Comparison of ENCODE assay signal across 12 cellular contexts in genomic region chr16:85157372-85157771, GRCh38. TPM values are rescaled to one million over a fixed set of nuclear protein-coding genes. Genes with fewer than 3 reads are reported as not detected.
DNase-seq lines count a peak whose midpoint lies in the region; ATAC-seq and TF ChIP-seq lines count a peak whose summit lies in the region.
"Had no signal": no experiment of that assay in that cellular context is flagged by ENCODE, and none has a peak within 500 bp of the region (broad histone marks: within the 10 kb centered on the region; RNA-seq: fewer than 3 reads in every experiment).

No MANE protein-coding gene starts in this region.

- no peaks in the 10 kb centered on the region for H3K9me3 Mint-ChIP-seq in CD4-positive, alpha-beta T cell
- H3K9me3 Mint-ChIP-seq in activated naive CD8-positive, alpha-beta T cell treated with anti-CD3 and anti-CD28 coated beads for 36 hours: no peaks in the 10 kb centered on the region
- no peaks in the 10 kb centered on the region for H3K9me3 Mint-ChIP-seq in mesothelial cell of epicardium

- intact Hi-C loops in CD4-positive, alpha-beta T cell (cut with DNase I, micrococcal nuclease): no loop called here

- TF ChIP-seq CTCF in BE2C (IDR thresholded peaks at IDR 0.05; ENCODE audit: low read depth, low read length): no peak
- no peak for TF ChIP-seq CTCF in CD4-positive, alpha-beta T cell (IDR thresholded peaks at IDR 0.05)
- TF ChIP-seq CTCF in mesothelial cell of epicardium (IDR thresholded peaks at IDR 0.05; ENCODE audit: unreplicated experiment): no peak
- TF ChIP-seq CTCF in tibial nerve (IDR thresholded peaks at IDR 0.05): no peak

- TF ChIP-seq EP300 in tibial nerve (IDR thresholded peaks at IDR 0.05): no peak

- no peaks in the 10 kb centered on the region for H3K27me3 Mint-ChIP-seq in CD4-positive, alpha-beta T cell
- no peaks in the 10 kb centered on the region for H3K27me3 Mint-ChIP-seq in activated naive CD8-positive, alpha-beta T cell treated with anti-CD3 and anti-CD28 coated beads for 36 hours
- H3K27me3 Mint-ChIP-seq in mesothelial cell of epicardium (ENCODE audit: low read depth): no peaks in the 10 kb centered on the region

- ATAC-seq in CD4-positive, alpha-beta T cell (ENCODE audit: poor library complexity): no peak
- no peak for ATAC-seq in HG03439 (IDR thresholded peaks at IDR 0.05; ENCODE audit: unreplicated experiment)

- H3K4me1 ChIP-seq in BE2C: peaks cover 30% of the 10 kb centered on the region
- peaks cover 0 to 53% (median 11%) of the 10 kb centered on the region in 4 donors for H3K4me1 ChIP-seq in tibial nerve

- peak overlapping the region; percentile 88 for H3K4me3 Mint-ChIP-seq in CD4-positive, alpha-beta T cell
- peak overlapping the region; percentile 76 for H3K4me3 Mint-ChIP-seq in activated naive CD8-positive, alpha-beta T cell treated with anti-CD3 and anti-CD28 coated beads for 36 hours
- peak overlapping the region; percentile 34 for H3K4me3 Mint-ChIP-seq in mesothelial cell of epicardium

- H3K4me3 ChIP-seq in BE2C (ENCODE audit: low read depth, low read length) (0 out of 2 replicates have a peak overlapping the region, but pooled peaks have one; percentile 2), tibial nerve (no peak overlapping the region)
- H3K4me3 ChIP-seq: tibial artery had no signal

- DNase-seq in BE2C (peak; percentile 20), mesothelial cell of epicardium (ENCODE audit: low spot score in 2 of 2, unreplicated experiment in 2 of 2) (no peak), GM03348 (ENCODE audit: low spot score) (no peak), NCI-H1930 (lab: John Stamatoyannopoulos, UW) (no peak), tibial nerve (ENCODE audit: low spot score in 2 of 2) (no peak)
- DNase-seq in CD4-positive, alpha-beta T cell: no peak
- no peak for DNase-seq in activated naive CD8-positive, alpha-beta T cell treated with anti-CD3 and anti-CD28 coated beads for 36 hours
- DNase-seq: NCI-H2081 treated with DMSO at 0.1 percent for 48 hours, tibial artery had no signal

- H3K9me3 ChIP-seq in BE2C: no peaks in the 10 kb centered on the region
- no peaks in the 10 kb centered on the region for H3K9me3 ChIP-seq in CD4-positive, alpha-beta T cell (ENCODE audit: control insufficient read depth, low read length)
- H3K9me3 ChIP-seq in tibial nerve: no peaks in the 10 kb centered on the region
- H3K9me3 ChIP-seq: Caco-2, tibial artery had no signal

- peak overlapping the region; percentile 81 for H3K27ac Mint-ChIP-seq in CD4-positive, alpha-beta T cell
- peak overlapping the region; percentile 85 for H3K27ac Mint-ChIP-seq in activated naive CD8-positive, alpha-beta T cell treated with anti-CD3 and anti-CD28 coated beads for 36 hours
- peak overlapping the region; percentile 64 for H3K27ac Mint-ChIP-seq in mesothelial cell of epicardium

- no peaks in the 10 kb centered on the region for H3K36me3 Mint-ChIP-seq in CD4-positive, alpha-beta T cell (ENCODE audit: low read depth)
- no peaks in the 10 kb centered on the region for H3K36me3 Mint-ChIP-seq in activated naive CD8-positive, alpha-beta T cell treated with anti-CD3 and anti-CD28 coated beads for 36 hours
- no peaks in the 10 kb centered on the region for H3K36me3 Mint-ChIP-seq in mesothelial cell of epicardium

- peaks cover 23% of the 10 kb centered on the region for H3K4me1 Mint-ChIP-seq in CD4-positive, alpha-beta T cell (ENCODE audit: low read depth)
- H3K4me1 Mint-ChIP-seq in activated naive CD8-positive, alpha-beta T cell treated with anti-CD3 and anti-CD28 coated beads for 36 hours: peaks cover 15% of the 10 kb centered on the region
- H3K4me1 Mint-ChIP-seq in mesothelial cell of epicardium: peaks cover 59% of the 10 kb centered on the region

- 83 to 90% methylated on average over 8 of the region's 8 CpGs for WGBS in tibial nerve, 2 donors

- H3K27me3 ChIP-seq in BE2C (no peaks in the 10 kb centered on the region), tibial nerve (no peaks in the 10 kb centered on the region)
- H3K27me3 ChIP-seq in CD4-positive, alpha-beta T cell (ENCODE audit: control insufficient read depth, insufficient read depth, low read length): no peaks in the 10 kb centered on the region
- H3K27me3 ChIP-seq: tibial artery had no signal

- H3K36me3 ChIP-seq in BE2C: no peaks in the 10 kb centered on the region
- H3K36me3 ChIP-seq in tibial nerve: no peaks in the 10 kb centered on the region
- H3K36me3 ChIP-seq: tibial artery had no signal

- no peak for TF ChIP-seq POLR2A in tibial nerve (IDR thresholded peaks at IDR 0.05)

- CTCF ChIA-PET in CD4-positive, alpha-beta T cell (lab: Charles Lee): no interaction called here

- POLR2A ChIA-PET in CD4-positive, alpha-beta T cell (lab: Charles Lee): no interaction called here

- H3K27ac ChIP-seq in CD4-positive, alpha-beta T cell (ENCODE audit: low read depth, low read length): peak overlapping the region; percentile 13
- no peak overlapping the region for H3K27ac ChIP-seq in tibial nerve
- H3K27ac ChIP-seq: tibial artery had no signal

RNA-seq across cellular contexts. Expression of gene CIBAR2, which starts 45.1 kb away (rescaled TPM):
- not detected for polyA plus RNA-seq in BE2C (2012; ENCODE audit: insufficient read depth, insufficient read length, low read depth)
- total RNA-seq in CD4-positive, alpha-beta T cell: not detected
- not detected for total RNA-seq in activated naive CD8-positive, alpha-beta T cell treated with anti-CD3 and anti-CD28 coated beads for 36 hours
- total RNA-seq in mesothelial cell of epicardium: not detected in 3 replicates
- total RNA-seq in tibial nerve: not detected
- total RNA-seq: Caco-2, sciatic nerve had no signal

Comparison
In these comparisons a context has a peak if more than half of its experiments do, and no peak if none do; other contexts are left out.
1. H3K4me3 Mint-ChIP-seq: peak in every context shown above with its lines; median percentile 88 in CD4-positive, alpha-beta T cell; 76 in activated naive CD8-positive, alpha-beta T cell treated with anti-CD3 and anti-CD28 coated beads for 36 hours; 34 in mesothelial cell of epicardium.